8 cellular contexts compared by ENCODE assay signal in the genomic region with DNA sequence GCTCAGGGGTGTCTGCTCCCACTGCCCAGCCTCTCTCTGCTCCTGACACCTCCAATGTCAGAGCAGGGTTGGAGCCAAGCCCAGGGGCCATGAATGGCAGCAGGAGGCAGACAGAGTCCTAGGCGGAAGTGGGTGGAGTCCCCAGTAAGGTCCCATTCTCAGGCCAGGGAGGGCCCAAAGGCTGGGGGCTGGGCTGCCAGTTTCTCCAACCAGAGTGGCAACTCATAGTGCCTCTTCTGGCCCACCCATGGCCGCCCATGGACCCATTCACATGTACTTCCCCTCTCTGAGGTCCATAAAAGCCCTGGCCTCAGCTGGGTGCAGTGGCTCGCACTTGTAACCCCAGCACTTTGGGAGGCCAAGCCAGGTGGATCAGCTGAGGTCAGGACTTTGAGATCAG.
"Had no signal": no experiment of that assay in that cellular context is flagged by ENCODE, and none has a peak within 500 bp of the region (broad histone marks: within the 10 kb centered on the region; RNA-seq: fewer than 3 reads in every experiment).

No MANE protein-coding gene starts in this region.

- H3K4me1 Mint-ChIP-seq: GM23338 had no signal

- H3K27me3 Mint-ChIP-seq: IgD-negative memory B cell had no signal

- H3K4me3 ChIP-seq: GM23338, HAP-1 had no signal

- H3K4me3 Mint-ChIP-seq: GM23338, HFFc6 had no signal

- H3K27ac Mint-ChIP-seq: GM23338, HFFc6, IgD-negative memory B cell had no signal

- H3K4me2 ChIP-seq: GM23338 had no signal

- H2AFZ ChIP-seq: GM23338 had no signal

- H3K4me1 ChIP-seq: HAP-1 had no signal

- H3K36me3 Mint-ChIP-seq: IgD-negative memory B cell had no signal

- H3K36me3 ChIP-seq: HAP-1 had no signal

- FAIRE-seq: HepG2 had no signal

- ATAC-seq: GM23338, HCT116, HepG2 had no signal

- H3K9me3 ChIP-seq: HAP-1 had no signal

- H3K27ac ChIP-seq: HL-60 had no signal

- DNase-seq: H7, HFFc6 had no signal
